Comparison of ENCODE assay signal across 1 cellular context in the genomic region with DNA sequence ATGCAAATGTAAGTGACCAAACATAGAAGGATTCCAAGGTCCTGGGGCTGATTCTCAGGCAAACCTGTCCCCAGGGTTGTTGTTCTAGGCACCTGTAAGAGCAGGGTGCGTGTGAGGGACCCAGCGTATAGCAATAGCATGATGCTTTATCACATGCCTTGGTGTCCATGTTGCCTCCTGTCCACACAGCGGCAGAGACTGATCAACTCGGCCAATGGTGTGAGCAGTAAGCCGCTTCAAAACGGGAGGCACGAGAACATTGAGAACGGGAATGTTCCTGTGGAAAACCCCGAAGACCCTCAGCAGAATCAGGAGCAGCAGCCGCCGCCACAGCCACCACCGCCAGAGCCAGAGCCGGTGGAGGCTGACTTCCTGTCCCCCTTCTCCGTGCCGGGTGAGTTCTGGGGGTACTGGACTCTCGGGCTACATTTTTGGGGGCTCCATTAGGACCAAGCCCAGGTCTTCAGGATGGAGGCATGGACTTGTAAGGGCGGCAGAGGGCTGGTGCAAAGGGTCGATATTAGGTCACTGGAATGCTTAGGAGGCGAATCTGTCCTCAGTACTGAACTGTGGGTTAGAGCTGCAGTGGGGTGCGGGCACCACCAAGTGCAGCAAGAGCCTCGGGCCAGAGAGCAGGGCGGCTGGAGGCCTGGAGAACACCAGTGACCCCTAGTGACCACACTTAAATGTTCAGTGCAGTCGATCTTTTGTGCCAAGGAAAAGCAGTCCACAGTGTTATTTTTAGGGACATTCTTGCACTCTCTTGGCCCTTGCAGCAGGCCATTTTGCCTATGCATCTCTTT.
TF ChIP-seq lines count a peak whose summit lies in the region.

No MANE protein-coding gene starts in this region.

TF ChIP-seq in HepG2, 621 proteins besides CTCF, POLR2A, EP300 and RAD21 (continued from another document):
- TF ChIP-seq, protein P1, sequence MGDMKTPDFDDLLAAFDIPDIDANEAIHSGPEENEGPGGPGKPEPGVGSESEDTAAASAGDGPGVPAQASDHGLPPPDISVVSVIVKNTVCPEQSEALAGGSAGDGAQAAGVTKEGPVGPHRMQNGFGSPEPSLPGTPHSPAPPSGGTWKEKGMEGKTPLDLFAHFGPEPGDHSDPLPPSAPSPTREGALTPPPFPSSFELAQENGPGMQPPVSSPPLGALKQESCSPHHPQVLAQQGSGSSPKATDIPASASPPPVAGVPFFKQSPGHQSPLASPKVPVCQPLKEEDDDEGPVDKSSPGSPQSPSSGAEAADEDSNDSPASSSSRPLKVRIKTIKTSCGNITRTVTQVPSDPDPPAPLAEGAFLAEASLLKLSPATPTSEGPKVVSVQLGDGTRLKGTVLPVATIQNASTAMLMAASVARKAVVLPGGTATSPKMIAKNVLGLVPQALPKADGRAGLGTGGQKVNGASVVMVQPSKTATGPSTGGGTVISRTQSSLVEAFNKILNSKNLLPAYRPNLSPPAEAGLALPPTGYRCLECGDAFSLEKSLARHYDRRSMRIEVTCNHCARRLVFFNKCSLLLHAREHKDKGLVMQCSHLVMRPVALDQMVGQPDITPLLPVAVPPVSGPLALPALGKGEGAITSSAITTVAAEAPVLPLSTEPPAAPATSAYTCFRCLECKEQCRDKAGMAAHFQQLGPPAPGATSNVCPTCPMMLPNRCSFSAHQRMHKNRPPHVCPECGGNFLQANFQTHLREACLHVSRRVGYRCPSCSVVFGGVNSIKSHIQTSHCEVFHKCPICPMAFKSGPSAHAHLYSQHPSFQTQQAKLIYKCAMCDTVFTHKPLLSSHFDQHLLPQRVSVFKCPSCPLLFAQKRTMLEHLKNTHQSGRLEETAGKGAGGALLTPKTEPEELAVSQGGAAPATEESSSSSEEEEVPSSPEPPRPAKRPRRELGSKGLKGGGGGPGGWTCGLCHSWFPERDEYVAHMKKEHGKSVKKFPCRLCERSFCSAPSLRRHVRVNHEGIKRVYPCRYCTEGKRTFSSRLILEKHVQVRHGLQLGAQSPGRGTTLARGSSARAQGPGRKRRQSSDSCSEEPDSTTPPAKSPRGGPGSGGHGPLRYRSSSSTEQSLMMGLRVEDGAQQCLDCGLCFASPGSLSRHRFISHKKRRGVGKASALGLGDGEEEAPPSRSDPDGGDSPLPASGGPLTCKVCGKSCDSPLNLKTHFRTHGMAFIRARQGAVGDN (CRISPR knock-in tag; IDR thresholded peaks at IDR 0.05) = peak; percentile 27
- TF ChIP-seq ZNF10 (CRISPR knock-in tag; IDR thresholded peaks at IDR 0.05; ENCODE audit: borderline replicate concordance, low read depth) (no peak), KMT2B (CRISPR knock-in tag; IDR thresholded peaks at IDR 0.05) (no peak), ZBTB20 (CRISPR knock-in tag; IDR thresholded peaks at IDR 0.05; ENCODE audit: borderline replicate concordance, low read depth) (no peak), RXRB (CRISPR knock-in tag; IDR thresholded peaks at IDR 0.05; ENCODE audit: borderline replicate concordance) (no peak), ZKSCAN1 (IDR thresholded peaks at IDR 0.05; ENCODE audit: low read length) (no peak), HNF4A (CRISPR knock-in tag; IDR thresholded peaks at IDR 0.05) (0 out of 2 replicates have a peak, but pooled peaks have one; percentile 8), IRF2 (CRISPR knock-in tag; IDR thresholded peaks at IDR 0.05) (peak; percentile 20; the same call in 1 of the 2 replicates), STAG1 (CRISPR knock-in tag; IDR thresholded peaks at IDR 0.05) (peak; percentile 86)
